8 cellular contexts compared by ENCODE assay signal in the genomic region with DNA sequence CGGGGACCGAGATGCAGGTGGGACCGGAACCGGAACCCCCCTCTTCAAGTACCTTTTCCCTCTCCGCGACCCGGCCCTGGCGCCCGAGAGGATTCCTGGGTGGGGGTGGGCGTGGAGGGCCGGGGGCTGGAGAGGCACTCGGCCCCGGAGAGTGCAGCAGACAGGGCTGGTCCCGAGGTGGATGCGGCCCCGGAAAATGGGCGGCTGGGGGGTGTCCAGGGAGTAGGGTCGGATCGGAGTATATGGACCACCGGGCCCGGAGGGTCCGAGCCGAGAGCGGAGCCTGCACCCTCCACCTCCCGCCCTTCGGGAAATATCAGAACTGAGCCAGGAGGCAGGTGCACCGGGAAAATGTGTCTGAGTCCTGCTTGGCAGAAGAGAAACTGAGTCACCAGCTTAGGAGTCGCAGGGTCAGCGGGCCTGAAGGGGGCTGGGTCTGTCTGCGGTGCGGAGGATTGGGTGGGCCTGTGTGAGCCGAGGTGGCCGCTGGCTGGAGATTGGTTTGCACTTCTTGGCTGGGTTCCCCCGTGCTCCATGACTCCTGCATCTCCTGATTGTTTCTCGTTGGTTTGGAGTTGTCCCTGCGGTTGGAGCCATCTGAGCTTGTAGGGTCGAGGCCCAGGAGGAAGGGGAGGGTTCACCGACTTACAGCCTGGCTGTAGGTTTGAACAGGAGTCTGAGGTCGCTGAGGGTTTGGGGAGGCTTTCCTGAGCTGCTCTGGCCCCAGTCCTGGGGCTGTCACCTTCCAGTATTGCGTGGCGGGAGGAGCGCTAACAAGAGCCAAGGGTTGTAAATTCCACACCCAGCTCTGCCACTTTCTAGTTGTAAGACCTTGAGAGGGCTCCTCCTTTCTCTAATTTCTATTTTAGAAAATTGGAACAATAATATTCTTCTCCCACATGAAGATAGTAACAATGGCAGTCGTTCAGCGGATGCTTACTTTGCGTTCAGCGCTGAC. TPM values are rescaled to one million over a fixed set of nuclear protein-coding genes. Genes with fewer than 3 reads are reported as not detected.
DNase-seq lines count a peak whose midpoint lies in the region; ATAC-seq and TF ChIP-seq lines count a peak whose summit lies in the region.

No MANE protein-coding gene starts in this region.

- no peak for TF ChIP-seq CTCF in Peyer's patch (IDR thresholded peaks at IDR 0.05)
- TF ChIP-seq CTCF in mucosa of descending colon (IDR thresholded peaks at IDR 0.05) = no peak

- intact Hi-C loops in mucosa of descending colon (cut with DNase I, micrococcal nuclease) = no loop called here

- 14 to 15% methylated on average over 46 of the region's 46 CpGs for WGBS in ectodermal cell, 2 experiments

- H3K9me3 ChIP-seq in Peyer's patch = no peaks in the 10 kb centered on the region
- no peaks in the 10 kb centered on the region for H3K9me3 ChIP-seq in ectodermal cell (ENCODE audit: control insufficient read depth, low read length)
- H3K9me3 ChIP-seq in mucosa of descending colon = no peaks in the 10 kb centered on the region

- DNase-seq in DMS 273 (lab: John Stamatoyannopoulos, UW; ENCODE audit: unreplicated experiment) (peak; percentile 54), DMS 273 treated with DMSO at 0.1 percent for 48 hours (lab: John Stamatoyannopoulos, UW) (no peak), Peyer's patch (peak in 1 of 3 donors; percentile 69), mucosa of descending colon (peak in 2 of 3 donors; percentile 66 to 70), pons (ENCODE audit: low spot score) (no peak)

- ATAC-seq in mucosa of descending colon (peak; percentile 50), GM21717 (IDR thresholded peaks at IDR 0.05; ENCODE audit: unreplicated experiment) (no peak), GM21367 (IDR thresholded peaks at IDR 0.05; ENCODE audit: unreplicated experiment) (no peak)

- H3K36me3 ChIP-seq in Peyer's patch = peaks cover 0 to 27% (median 0%) of the 10 kb centered on the region in 3 donors
- H3K36me3 ChIP-seq in ectodermal cell (ENCODE audit: control insufficient read depth, insufficient read depth, low read length) = peaks cover 12% of the 10 kb centered on the region
- no peaks in the 10 kb centered on the region for H3K36me3 ChIP-seq in mucosa of descending colon (ENCODE audit: low read depth)

- peak in 1 of 2 donors; percentile 35 for TF ChIP-seq POLR2A in Peyer's patch (IDR thresholded peaks at IDR 0.05)

- peaks cover 0 to 23% (median 13%) of the 10 kb centered on the region in 4 donors for H3K4me1 ChIP-seq in Peyer's patch
- H3K4me1 ChIP-seq in ectodermal cell (ENCODE audit: control insufficient read depth, insufficient read depth, low read length) = peaks cover 6% of the 10 kb centered on the region
- H3K4me1 ChIP-seq in mucosa of descending colon (ENCODE audit: low read depth) = peaks cover 11% of the 10 kb centered on the region

- H3K27me3 ChIP-seq in Peyer's patch (no peaks in the 10 kb centered on the region), ectodermal cell (ENCODE audit: control insufficient read depth, insufficient read depth, low read length, poor library complexity, severe bottlenecking) (no peaks in the 10 kb centered on the region)

- H3K27ac ChIP-seq in Peyer's patch = peak overlapping the region; percentile 87 to 94 (median 92)
- H3K27ac ChIP-seq in ectodermal cell (ENCODE audit: insufficient read depth, low read depth, low read length, poor library complexity, severe bottlenecking) = peak overlapping the region; percentile 98

- peak overlapping the region; percentile 74 to 86 (median 78) for H3K4me3 ChIP-seq in Peyer's patch
- H3K4me3 ChIP-seq in ectodermal cell (ENCODE audit: insufficient read depth, low read depth, low read length) = peak overlapping the region; percentile 95
- peak overlapping the region; percentile 86 for H3K4me3 ChIP-seq in mucosa of descending colon

RNA-seq across cellular contexts. Expression of a gene that starts 0.6 kb away (rescaled TPM):
- total RNA-seq in Peyer's patch (10 to 100 TPM; 34.7 to 94.9 (median 78.8) TPM), mucosa of descending colon (100 to 1,000 TPM in 1 of 3 donors, 10 to 100 TPM in 2; 83.5 to 107 (median 89.7) TPM)
- polyA plus RNA-seq in ectodermal cell (2013, experiment 1 of 4) = 53.4 TPM
- 54.7 TPM for polyA plus RNA-seq in ectodermal cell (2013, experiment 2 of 4)
- polyA plus RNA-seq in ectodermal cell (2013, experiment 3 of 4) = 40.9 TPM
- 52.3 TPM for polyA plus RNA-seq in ectodermal cell (2013, experiment 4 of 4)

RNA-seq across cellular contexts. Expression of a gene that starts 14.1 kb away (rescaled TPM):
- total RNA-seq in Peyer's patch (100 to 1,000 TPM in 1 of 4 donors, 1 to 10 TPM in 1, under 1 TPM in 1, not detected in 1; 0.35 to 142 (median 2.0) TPM), mucosa of descending colon (1 to 10 TPM in 2 of 3 donors, under 1 TPM in 1; 0.96 to 1.7 (median 1.6) TPM)
- 6.2 TPM for polyA plus RNA-seq in ectodermal cell (2013, experiment 1 of 4)
- polyA plus RNA-seq in ectodermal cell (2013, experiment 2 of 4) = 5.8 TPM
- 3.6 TPM for polyA plus RNA-seq in ectodermal cell (2013, experiment 3 of 4)
- 3.4 TPM for polyA plus RNA-seq in ectodermal cell (2013, experiment 4 of 4)

RNA-seq across cellular contexts. Expression of a gene that starts 18.1 kb away (rescaled TPM):
- 100 to 1,000 TPM; 125 to 157 (median 131) TPM for total RNA-seq in Peyer's patch
- polyA plus RNA-seq in ectodermal cell (2013, experiment 1 of 4) = 165 TPM
- 165 TPM for polyA plus RNA-seq in ectodermal cell (2013, experiment 2 of 4)
- polyA plus RNA-seq in ectodermal cell (2013, experiment 3 of 4) = 117 TPM
- polyA plus RNA-seq in ectodermal cell (2013, experiment 4 of 4) = 132 TPM
- 100 to 1,000 TPM; 182 to 248 (median 220) TPM for total RNA-seq in mucosa of descending colon

RNA-seq across cellular contexts. Expression of a gene that starts 41.4 kb away (rescaled TPM):
- 100 to 1,000 TPM in 3 of 4 donors, 10 to 100 TPM in 1; 93.9 to 208 (median 160) TPM for total RNA-seq in Peyer's patch
- 248 TPM for polyA plus RNA-seq in ectodermal cell (2013, experiment 1 of 4)
- polyA plus RNA-seq in ectodermal cell (2013, experiment 2 of 4) = 226 TPM
- 201 TPM for polyA plus RNA-seq in ectodermal cell (2013, experiment 3 of 4)
- 216 TPM for polyA plus RNA-seq in ectodermal cell (2013, experiment 4 of 4)
- total RNA-seq in mucosa of descending colon = 100 to 1,000 TPM; 102 to 108 (median 107) TPM

Comparison
In these comparisons a context has a peak if more than half of its experiments do, and no peak if none do; other contexts are left out.
1. DNase-seq: peak in DMS 273 (single experiment) and mucosa of descending colon (2 of 3); none in DMS 273 treated with DMSO at 0.1 percent for 48 hours (single experiment) and pons (single experiment).
2. Peak in every context shown above with its lines, with median percentiles within 50 percentile points of each other: H3K4me3 ChIP-seq.